Comparison of ENCODE assay signal across 15 cellular contexts in the genomic region with DNA sequence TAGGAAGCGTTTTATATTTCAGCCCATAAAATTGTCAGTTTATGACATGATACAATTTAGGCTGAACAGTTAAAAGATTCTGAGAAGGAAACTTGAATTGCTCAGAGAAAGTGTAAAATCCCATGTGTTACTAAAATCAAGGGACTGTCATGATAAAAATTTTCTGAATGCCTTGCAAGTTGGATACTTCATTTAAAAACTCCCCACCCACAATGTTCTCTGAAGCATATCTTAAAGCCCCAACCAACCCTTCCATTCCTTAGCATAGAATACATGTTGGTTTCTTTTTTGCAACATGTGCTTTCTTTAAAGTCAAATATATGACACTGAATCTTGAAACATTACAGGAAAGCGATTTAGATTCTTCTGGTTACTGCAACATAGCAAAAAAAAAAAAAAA.
DNase-seq lines count a peak whose midpoint lies in the region; ATAC-seq, FAIRE-seq and TF ChIP-seq lines count a peak whose summit lies in the region.
"Had no signal": no experiment of that assay in that cellular context is flagged by ENCODE, and none has a peak within 500 bp of the region (broad histone marks: within the 10 kb centered on the region; RNA-seq: fewer than 3 reads in every experiment).

No MANE protein-coding gene starts in this region.

- no peaks in the 10 kb centered on the region for H3K36me3 Mint-ChIP-seq in activated B cell treated with CpG ODN at 0.5 μM for 24 hours (ENCODE audit: low read depth)

- TF ChIP-seq POLR2A in GM12892 (IDR thresholded peaks at IDR 0.05; ENCODE audit: low read depth, low read length) (peak; percentile 54; the same call in 1 of the 2 replicates), GM18951 (IDR thresholded peaks at IDR 0.05; ENCODE audit: extremely low read depth, insufficient read depth, insufficient read length) (peak; percentile 27)

- in situ Hi-C loops in GM18951 (cut with MboI; ENCODE audit: low sequenced_read_pairs, unreplicated experiment) (loop anchor here (10.0 kb wide), 2 partner anchors 55 to 85 kb away; no protein-coding TSS in a partner anchor), KBM-7 (cut with MboI; ENCODE audit: low pct_unique_long_range_greater_than_20kb, low sequenced_read_pairs) (no loop called here)

- ATAC-seq in HG02798 (IDR thresholded peaks at IDR 0.05; ENCODE audit: poor library complexity, unreplicated experiment): peak; percentile 57
- peak; percentile 77 for ATAC-seq in activated B cell treated with CpG ODN at 0.5 μM for 24 hours (ENCODE audit: low read depth)
- ATAC-seq in HG03097 (IDR thresholded peaks at IDR 0.05; ENCODE audit: low FRiP score, unreplicated experiment): no peak
- ATAC-seq: foreskin keratinocyte, left colon had no signal

- TF ChIP-seq CTCF in activated B cell treated with CpG ODN at 0.5 μM for 24 hours (IDR thresholded peaks at IDR 0.05): no peak

- peaks cover 45% of the 10 kb centered on the region for H3K4me1 Mint-ChIP-seq in activated B cell treated with CpG ODN at 0.5 μM for 24 hours

- no peaks in the 10 kb centered on the region for H3K9me3 Mint-ChIP-seq in activated B cell treated with CpG ODN at 0.5 μM for 24 hours
- H3K9me3 Mint-ChIP-seq: CD8-positive, alpha-beta memory T cell had no signal

- POLR2A ChIA-PET in activated B cell treated with CpG ODN at 0.5 μM for 24 hours (lab: Charles Lee): interaction anchor here (1.5 kb wide), 1 partner anchor 86 kb away, joined by 4 read pairs; no protein-coding TSS in a partner anchor

- FAIRE-seq in GM12892 (lab: Jason Lieb, UNC): peak; percentile 83

- intact Hi-C loops in activated B cell treated with CpG ODN at 0.5 μM for 24 hours (cut with micrococcal nuclease): loop anchor here (2.0 kb wide), 4 partner anchors 23 to 63 kb away; no protein-coding TSS in a partner anchor

- H3K27ac Mint-ChIP-seq in activated B cell treated with CpG ODN at 0.5 μM for 24 hours: peak overlapping the region; percentile 63

- H3K27me3 Mint-ChIP-seq in activated B cell treated with CpG ODN at 0.5 μM for 24 hours: no peaks in the 10 kb centered on the region

- H3K4me3 Mint-ChIP-seq in activated B cell treated with CpG ODN at 0.5 μM for 24 hours: peak overlapping the region; percentile 55

- CTCF ChIA-PET in activated B cell treated with CpG ODN at 0.5 μM for 24 hours (lab: Charles Lee): no interaction called here

- no peak for DNase-seq in GM12892 (ENCODE audit: insufficient read length)
- DNase-seq in activated B cell treated with CpG ODN at 0.5 μM for 24 hours: no peak
- no peak for DNase-seq in NCI-H2227 treated with DMSO at 0.1 percent for 48 hours (lab: John Stamatoyannopoulos, UW)
- no peak for DNase-seq in KBM-7
- no peak for DNase-seq in GM19238 (ENCODE audit: insufficient read length, low spot score)
- DNase-seq: activated effector memory CD4-positive, alpha-beta T cell treated with Interleukin-2 at 50 U/mL for 16 hours; CD8-positive, alpha-beta memory T cell; foreskin keratinocyte; left colon; NCI-H1092; occipital lobe; stimulated activated CD4-positive, alpha-beta T cell treated with anti-CD3 and anti-CD28 coated beads, Interleukin-1b, Interleukin-23, amount 100 ng/mL, for 48 hours had no signal
